14 cellular contexts compared by ENCODE assay signal in the genomic region with DNA sequence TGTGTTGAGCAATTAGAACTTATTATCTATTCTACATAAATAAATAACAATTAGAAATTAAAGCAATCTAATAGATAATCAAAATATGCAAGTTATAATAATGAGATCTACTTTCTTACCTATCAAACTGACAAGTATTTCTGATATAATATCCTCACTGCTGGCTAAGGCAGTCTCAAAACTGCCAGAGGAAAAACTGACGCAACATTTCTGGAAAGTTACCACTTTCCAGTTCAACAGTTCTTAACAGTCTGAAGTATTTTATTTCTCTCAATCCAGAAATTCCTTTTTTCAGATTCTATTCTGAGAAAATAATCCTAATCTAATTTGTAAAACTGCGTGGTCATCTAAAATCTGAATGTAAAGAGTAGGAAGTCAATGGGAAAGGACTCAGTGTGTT.
"Had no signal": no experiment of that assay in that cellular context is flagged by ENCODE, and none has a peak within 500 bp of the region (broad histone marks: within the 10 kb centered on the region; RNA-seq: fewer than 3 reads in every experiment).

No MANE protein-coding gene starts in this region.

- DNase-seq: activated CD4-positive, alpha-beta memory T cell treated with anti-CD3 and anti-CD28 coated beads for 36 hours; activated effector memory CD4-positive, alpha-beta T cell treated with anti-CD3 and anti-CD28 coated beads, Interleukin-2, amount 50 U/mL, for 16 hours; activated T-cell treated with anti-CD3 and anti-CD28 coated beads, Interleukin-2, amount 50 U/mL, for 4 hours; lower lobe of right lung; naive B cell; posterior cingulate gyrus; sigmoid colon; stimulated activated CD4-positive, alpha-beta T cell treated with anti-CD3 and anti-CD28 coated beads, Interleukin-2, amount 100 ng/mL, for 48 hours; stimulated activated naive CD4-positive, alpha-beta T cell treated with Interleukin-2 at 50 U/mL for 16 hours had no signal

- H3K27me3 ChIP-seq: sigmoid colon had no signal

- H3K27me3 Mint-ChIP-seq: activated CD4-positive, alpha-beta memory T cell treated with anti-CD3 and anti-CD28 coated beads for 36 hours; activated naive CD8-positive, alpha-beta T cell; naive B cell had no signal

- H3K36me3 Mint-ChIP-seq: activated CD4-positive, alpha-beta memory T cell treated with anti-CD3 and anti-CD28 coated beads for 36 hours; activated naive CD8-positive, alpha-beta T cell; naive B cell had no signal

- H3K4me1 ChIP-seq: lower lobe of right lung, sigmoid colon had no signal

- H3K27ac ChIP-seq: lower lobe of right lung, sigmoid colon had no signal

- H3K4me3 ChIP-seq: lower lobe of right lung, sigmoid colon had no signal

- H3K27ac Mint-ChIP-seq: activated CD4-positive, alpha-beta memory T cell treated with anti-CD3 and anti-CD28 coated beads for 36 hours; activated naive CD8-positive, alpha-beta T cell; naive B cell; T-helper 2 cell treated with Interferon-gamma antibody and Interleukin-4, amounts not matched to agents 5 μg/mL and 100 μg/mL, for 36 hours had no signal

- FAIRE-seq: bronchial epithelial cell, urothelium cell line had no signal

- H3K4me3 Mint-ChIP-seq: activated CD4-positive, alpha-beta memory T cell treated with anti-CD3 and anti-CD28 coated beads for 36 hours; activated naive CD8-positive, alpha-beta T cell; activated T-cell treated with anti-CD3 and anti-CD28 coated beads, Interleukin-2, amount 50 U/mL, for 4 hours; naive B cell; T-helper 2 cell treated with Interferon-gamma antibody and Interleukin-4, amounts not matched to agents 5 μg/mL and 100 μg/mL, for 36 hours had no signal

- H3K4me1 Mint-ChIP-seq: naive B cell had no signal

- ATAC-seq: activated T-cell treated with anti-CD3 and anti-CD28 coated beads, Interleukin-2, amount 50 U/mL, for 4 hours; esophagus mucosa; lower lobe of right lung had no signal

- H3K9me3 ChIP-seq: lower lobe of right lung, sigmoid colon had no signal

- H3K9me3 Mint-ChIP-seq: T-helper 2 cell treated with Interferon-gamma antibody and Interleukin-4, amounts not matched to agents 5 μg/mL and 100 μg/mL, for 36 hours had no signal

- H3K36me3 ChIP-seq: lower lobe of right lung, sigmoid colon had no signal
